Comparison of ENCODE assay signal across 13 cellular contexts in the genomic region with DNA sequence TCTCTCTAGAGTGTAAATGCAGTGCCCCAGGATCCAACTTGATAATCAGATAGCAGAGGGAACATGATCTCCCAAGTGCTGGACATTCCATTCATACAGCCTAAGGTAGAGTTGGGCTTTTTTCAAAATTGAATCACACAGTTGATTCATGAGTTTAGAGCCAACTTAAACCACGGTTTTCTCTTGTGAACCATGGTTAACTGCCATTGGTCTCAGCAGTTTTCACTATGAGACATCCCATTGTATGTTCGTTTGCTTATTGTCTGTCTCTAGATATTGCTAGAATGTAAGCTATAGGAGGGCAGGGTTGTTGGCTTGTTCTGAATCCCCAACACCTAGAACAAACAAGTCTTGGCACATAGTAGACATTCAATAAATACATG. TPM values are rescaled to one million over a fixed set of nuclear protein-coding genes. Genes with fewer than 3 reads are reported as not detected.
A peak's percentile ranks its signal among the peaks of the same experiment; 100 is the strongest.
DNase-seq lines count a peak whose midpoint lies in the region; ATAC-seq and TF ChIP-seq lines count a peak whose summit lies in the region.
"Had no signal": no experiment of that assay in that cellular context is flagged by ENCODE, and none has a peak within 500 bp of the region (broad histone marks: within the 10 kb centered on the region; RNA-seq: fewer than 3 reads in every experiment).

No MANE protein-coding gene starts in this region.

- H3K4me2 ChIP-seq in Loucy (ENCODE audit: low read depth, low read length, poor library complexity, severe bottlenecking) (peak overlapping the region; percentile 81), osteoblast (ENCODE audit: insufficient read depth, low read length) (no peak overlapping the region)

- TF ChIP-seq CTCF in Loucy (conservative IDR thresholded peaks at IDR 0.05; ENCODE audit: low read length) (no peak), osteoblast (IDR thresholded peaks at IDR 0.05; ENCODE audit: extremely low read depth, low read depth, low read length) (no peak), Peyer's patch (IDR thresholded peaks at IDR 0.05) (no peak)

- no peaks in the 10 kb centered on the region for H3K36me3 ChIP-seq in Loucy (ENCODE audit: insufficient read depth, low read length)
- no peaks in the 10 kb centered on the region for H3K36me3 ChIP-seq in osteoblast (ENCODE audit: insufficient read depth, low read length)
- H3K36me3 ChIP-seq in Peyer's patch: no peaks in the 10 kb centered on the region

- H3K27ac ChIP-seq in osteoblast (ENCODE audit: low read depth, low read length) (no peak overlapping the region), Peyer's patch (no peak overlapping the region)
- H3K27ac ChIP-seq: epithelial cell of prostate, upper lobe of left lung had no signal

- peaks cover 18% of the 10 kb centered on the region for H3F3A ChIP-seq in Loucy (ENCODE audit: low read depth)

- peaks cover 78% of the 10 kb centered on the region for H3K4me1 ChIP-seq in Loucy (ENCODE audit: insufficient read depth, low read length, poor library complexity, severe bottlenecking)
- H3K4me1 ChIP-seq in osteoblast (ENCODE audit: insufficient read depth, low read length): peaks cover 15% of the 10 kb centered on the region
- peaks cover 0 to 13% (median 4%) of the 10 kb centered on the region in 4 donors for H3K4me1 ChIP-seq in Peyer's patch

- no peaks in the 10 kb centered on the region for H4K20me1 ChIP-seq in Loucy (ENCODE audit: insufficient read depth, low read length, poor library complexity, severe bottlenecking)
- H4K20me1 ChIP-seq in osteoblast (ENCODE audit: insufficient read depth, low read length): no peaks in the 10 kb centered on the region

- H3K9me3 ChIP-seq in Loucy (ENCODE audit: insufficient read depth, low read depth, low read length): no peaks in the 10 kb centered on the region
- H3K9me3 ChIP-seq in osteoblast (ENCODE audit: low read depth, low read length): no peaks in the 10 kb centered on the region
- no peaks in the 10 kb centered on the region for H3K9me3 ChIP-seq in Peyer's patch
- H3K9me3 ChIP-seq: upper lobe of left lung had no signal

- no peak for TF ChIP-seq POLR2A in Peyer's patch (IDR thresholded peaks at IDR 0.05)

- peak overlapping the region; percentile 34 for H3K4me3 ChIP-seq in Loucy (ENCODE audit: low read length, poor library complexity, severe bottlenecking)
- H3K4me3 ChIP-seq in osteoblast (ENCODE audit: insufficient read depth, low read length): no peak overlapping the region
- no peak overlapping the region for H3K4me3 ChIP-seq in Peyer's patch
- H3K4me3 ChIP-seq: GM12878, upper lobe of left lung had no signal

- H3K9me2 ChIP-seq in Loucy (replicated peaks; ENCODE audit: low read depth, low read length): no peaks in the 10 kb centered on the region

- peaks cover 40% of the 10 kb centered on the region for H3K79me2 ChIP-seq in Loucy (ENCODE audit: insufficient read depth, low read length)
- no peaks in the 10 kb centered on the region for H3K79me2 ChIP-seq in osteoblast (ENCODE audit: insufficient read depth, low read length)

- H2AFZ ChIP-seq in Loucy (ENCODE audit: low read length): no peak overlapping the region
- no peak overlapping the region for H2AFZ ChIP-seq in osteoblast (ENCODE audit: low read length)

- H3K27me3 ChIP-seq in Loucy (ENCODE audit: insufficient read depth, low read length, poor library complexity, severe bottlenecking) (no peaks in the 10 kb centered on the region), osteoblast (ENCODE audit: insufficient read depth, low read length) (no peaks in the 10 kb centered on the region), Peyer's patch (no peaks in the 10 kb centered on the region)
- H3K27me3 ChIP-seq: upper lobe of left lung had no signal

- peak; percentile 42 to 66 for ATAC-seq in activated CD4-positive, CD25-positive, alpha-beta regulatory T cell treated with anti-CD3 and anti-CD28 coated beads, Interleukin-2, amount 50 U/mL, for 24 hours
- ATAC-seq in GM18907 (IDR thresholded peaks at IDR 0.05; ENCODE audit: unreplicated experiment): no peak
- ATAC-seq: GM12878 had no signal

- no peak for DNase-seq in activated CD4-positive, CD25-positive, alpha-beta regulatory T cell (lab: John Stamatoyannopoulos, UW)
- DNase-seq in astrocyte of the hippocampus (ENCODE audit: low read depth, low spot score) (peak; percentile 67), osteoblast (ENCODE audit: insufficient read length, low spot score, missing footprints) (peak; percentile 81), Peyer's patch (no peak)
- no peak for DNase-seq in stimulated activated CD4-positive, alpha-beta T cell treated with anti-CD3 and anti-CD28 coated beads, Interleukin-4, amount 100 ng/mL, for 1 hour
- DNase-seq: NCI-H345, T1000, upper lobe of left lung had no signal

- peak overlapping the region; percentile 87 for H3K9ac ChIP-seq in Loucy (ENCODE audit: low read depth, low read length, poor library complexity, severe bottlenecking)

RNA-seq across cellular contexts. Expression of gene TAF8, which starts 37.2 kb away (rescaled TPM):
- total RNA-seq in osteoblast (16.3 and 16.5 TPM in 2 replicates), Peyer's patch (10 to 100 TPM; 24.5 to 37.6 (median 24.6) TPM)

Comparison
In these comparisons a context has a peak if more than half of its experiments do, and no peak if none do; other contexts are left out.
1. DNase-seq: peak in astrocyte of the hippocampus (single experiment) and osteoblast (single experiment); none in activated CD4-positive, CD25-positive, alpha-beta regulatory T cell (0 of 4), stimulated activated CD4-positive, alpha-beta T cell treated with anti-CD3 and anti-CD28 coated beads, Interleukin-4, amount 100 ng/mL, for 1 hour (single experiment) and Peyer's patch (0 of 3).